ENCODE assay signal across 8 cellular contexts in genomic region chr12:104695453-104696148, GRCh38.
DNase-seq lines count a peak whose midpoint lies in the region; ATAC-seq lines count a peak whose summit lies in the region.

No MANE protein-coding gene starts in this region.

- DNase-seq in DMS153 treated with DMSO at 0.1 percent for 48 hours (lab: John Stamatoyannopoulos, UW; ENCODE audit: unreplicated experiment) (peak; percentile 78), NCI-H226 (peak; percentile 51), activated T-cell treated with anti-CD3 and anti-CD28 coated beads for 48 hours (ENCODE audit: low read depth) (peak; percentile 78), kidney tubule cell (ENCODE audit: low spot score) (peak; percentile 53), stromal cell of bone marrow (ENCODE audit: low read depth) (peak; percentile 69), SKM-1 treated with dmso at 0.1 percent for 144 hours (lab: John Stamatoyannopoulos, UW; ENCODE audit: unreplicated experiment) (no peak), HT-29 (ENCODE audit: low spot score) (no peak)

- peak; percentile 37 for ATAC-seq in HG02623 (IDR thresholded peaks at IDR 0.05; ENCODE audit: unreplicated experiment)

Comparison
In these comparisons a context has a peak if more than half of its experiments do, and no peak if none do; other contexts are left out.
1. DNase-seq: peak in DMS153 treated with DMSO at 0.1 percent for 48 hours (single experiment), NCI-H226 (single experiment), activated T-cell treated with anti-CD3 and anti-CD28 coated beads for 48 hours (single experiment), kidney tubule cell (single experiment) and stromal cell of bone marrow (single experiment); none in SKM-1 treated with dmso at 0.1 percent for 144 hours (single experiment) and HT-29 (single experiment).